ENCODE assay signal across 8 cellular contexts in genomic region chr10:86074294-86074693, GRCh38.
"Had no signal": no experiment of that assay in that cellular context is flagged by ENCODE, and none has a peak within 500 bp of the region (broad histone marks: within the 10 kb centered on the region; RNA-seq: fewer than 3 reads in every experiment).

No MANE protein-coding gene starts in this region.

- H3K36me3 ChIP-seq: HAP-1 had no signal

- H3K4me1 ChIP-seq: HAP-1 had no signal

- FAIRE-seq: HTR-8/SVneo had no signal

- H3K9ac ChIP-seq: GM23248 had no signal

- DNase-seq: GM23248, GOT3, H7, KG1 had no signal

- H3K4me3 Mint-ChIP-seq: IgD-negative memory B cell had no signal

- H2AFZ ChIP-seq: GM23248 had no signal

- H3K9me3 ChIP-seq: HAP-1 had no signal

- H3K27ac ChIP-seq: GM23248 had no signal

- H3K27ac Mint-ChIP-seq: IgD-negative memory B cell had no signal

- H3K4me3 ChIP-seq: GM23248, HAP-1 had no signal

- ATAC-seq: HCT116 had no signal
